14 cellular contexts compared by ENCODE assay signal in the genomic region with DNA sequence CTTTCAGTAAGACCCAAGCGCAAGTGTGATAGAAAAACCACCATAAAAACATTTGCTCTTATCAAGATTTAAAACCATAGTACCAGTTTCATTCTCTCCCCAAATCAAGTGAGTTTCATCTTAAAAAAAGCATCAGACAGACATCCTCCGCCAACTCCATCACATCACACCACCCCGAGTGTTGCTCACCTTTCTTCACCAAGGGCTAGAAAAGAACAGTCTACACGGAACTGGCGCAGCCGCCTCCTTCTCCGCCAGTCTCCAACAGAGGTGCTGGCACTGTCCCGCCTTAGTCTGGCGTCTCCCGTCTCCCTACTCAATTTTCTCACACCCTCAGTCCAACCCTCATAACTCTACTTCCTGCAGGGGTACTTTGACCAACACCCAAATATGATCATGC. TPM values are rescaled to one million over a fixed set of nuclear protein-coding genes. Genes with fewer than 3 reads are reported as not detected.
A peak's percentile ranks its signal among the peaks of the same experiment; 100 is the strongest.
DNase-seq lines count a peak whose midpoint lies in the region; ATAC-seq lines count a peak whose summit lies in the region.
"Had no signal": no experiment of that assay in that cellular context is flagged by ENCODE, and none has a peak within 500 bp of the region (broad histone marks: within the 10 kb centered on the region; RNA-seq: fewer than 3 reads in every experiment).

No MANE protein-coding gene starts in this region.

- H3K9me3 ChIP-seq in CD4-positive, alpha-beta memory T cell (ENCODE audit: control insufficient read depth in 1 of 2, low read length in 2 of 2): no peaks in the 10 kb centered on the region

- H3K4me3 ChIP-seq in CD4-positive, alpha-beta memory T cell (ENCODE audit: low read length in 2 of 2): peak overlapping the region in 1 of 2 donors; percentile 35

- no peak overlapping the region for H3K27ac ChIP-seq in CD4-positive, alpha-beta memory T cell (ENCODE audit: low read depth, low read length)

- no peak for ATAC-seq in memory B cell (ENCODE audit: low read depth)
- ATAC-seq: HCT116 had no signal

- CTCF ChIA-PET in CD4-positive, alpha-beta memory T cell (lab: Charles Lee; ENCODE audit: partially characterized antibody): no interaction called here

- POLR2A ChIA-PET in CD4-positive, alpha-beta memory T cell (lab: Charles Lee; ENCODE audit: partially characterized antibody): no interaction called here

- no peaks in the 10 kb centered on the region for H3K36me3 Mint-ChIP-seq in CD4-positive, alpha-beta memory T cell
- no peaks in the 10 kb centered on the region for H3K36me3 Mint-ChIP-seq in memory B cell
- H3K36me3 Mint-ChIP-seq: stimulated activated memory B cell treated with anti-CD40 and anti-IgM and Interleukin-4, amounts not matched to agents 10 μg/mL and 1 μg/mL and 100 μg/mL, for 72 hours had no signal

- H3K4me3 Mint-ChIP-seq in CD4-positive, alpha-beta memory T cell: peak overlapping the region; percentile 41 to 89 (median 81)
- H3K4me3 Mint-ChIP-seq in memory B cell: no peak overlapping the region
- H3K4me3 Mint-ChIP-seq: neural crest cell had no signal

- H3K27me3 Mint-ChIP-seq in CD4-positive, alpha-beta memory T cell: peaks cover 0 to 8% of the 10 kb centered on the region in 2 donors
- H3K27me3 Mint-ChIP-seq in memory B cell: peaks cover 4% of the 10 kb centered on the region

- H3K27me3 ChIP-seq in CD4-positive, alpha-beta memory T cell (ENCODE audit: insufficient read depth, low read length): no peaks in the 10 kb centered on the region

- H3K36me3 ChIP-seq in CD4-positive, alpha-beta memory T cell (ENCODE audit: insufficient read depth, low read length): no peaks in the 10 kb centered on the region

- H3K27ac Mint-ChIP-seq in CD4-positive, alpha-beta memory T cell: peak overlapping the region; percentile 6 to 96 (median 85)
- peak overlapping the region; percentile 5 for H3K27ac Mint-ChIP-seq in memory B cell
- H3K27ac Mint-ChIP-seq: stimulated activated memory B cell treated with anti-CD40 and anti-IgM and Interleukin-4, amounts not matched to agents 10 μg/mL and 1 μg/mL and 100 μg/mL, for 72 hours had no signal

- no peaks in the 10 kb centered on the region for H3K4me1 ChIP-seq in CD4-positive, alpha-beta memory T cell (ENCODE audit: insufficient read depth, low read length)

- no peaks in the 10 kb centered on the region for H3K9me3 Mint-ChIP-seq in CD4-positive, alpha-beta memory T cell
- H3K9me3 Mint-ChIP-seq in memory B cell: no peaks in the 10 kb centered on the region
- H3K9me3 Mint-ChIP-seq: neural crest cell; stimulated activated memory B cell treated with anti-CD40 and anti-IgM and Interleukin-4, amounts not matched to agents 10 μg/mL and 1 μg/mL and 100 μg/mL, for 72 hours had no signal

- intact Hi-C loops in CD4-positive, alpha-beta memory T cell (cut with micrococcal nuclease): no loop called here

- DNase-seq in CD4-positive, alpha-beta memory T cell: peak; percentile 19 to 69 (median 50)
- DNase-seq in T-helper 1 cell (peak; percentile 16 to 53 (median 28)), memory B cell (ENCODE audit: low spot score in 2 of 2) (peak in 1 of 2 donors; percentile 11), cerebellar cortex (ENCODE audit: low spot score) (no peak), Kasumi-1 (lab: John Stamatoyannopoulos, UW) (no peak), NCI-H1105 (lab: John Stamatoyannopoulos, UW) (no peak), CD1c-positive myeloid dendritic cell (ENCODE audit: extremely low spot score) (no peak)
- peak; percentile 41 to 58 for DNase-seq in activated T-cell treated with anti-CD3 and anti-CD28 coated beads, Interleukin-2, amount 50 U/mL, for 48 hours
- DNase-seq: NCI-H1417, NCI-H526 treated with DMSO at 0.1 percent for 48 hours, Right ventricle myocardium superior had no signal

- H3K4me1 Mint-ChIP-seq in CD4-positive, alpha-beta memory T cell: peaks cover 9 to 19% (median 14%) of the 10 kb centered on the region in 4 donors
- H3K4me1 Mint-ChIP-seq in memory B cell: peaks cover 2% of the 10 kb centered on the region
- H3K4me1 Mint-ChIP-seq: neural crest cell had no signal

RNA-seq across cellular contexts. Expression of a gene that starts 46.9 kb away (rescaled TPM):
- 10 to 100 TPM; 78.6 to 78.8 TPM for total RNA-seq in CD4-positive, alpha-beta memory T cell
- polyA plus RNA-seq in CD4-positive, alpha-beta memory T cell: 10 to 100 TPM; 82.1 to 91.1 TPM

Comparison
In these comparisons a context has a peak if more than half of its experiments do, and no peak if none do; other contexts are left out.
1. DNase-seq: peak in CD4-positive, alpha-beta memory T cell (5 of 5), T-helper 1 cell (5 of 5) and activated T-cell treated with anti-CD3 and anti-CD28 coated beads, Interleukin-2, amount 50 U/mL, for 48 hours (2 of 2); none in cerebellar cortex (single experiment), Kasumi-1 (0 of 2), NCI-H1105 (single experiment) and CD1c-positive myeloid dendritic cell (single experiment).